Comparison of ENCODE assay signal across 29 cellular contexts in the genomic region with DNA sequence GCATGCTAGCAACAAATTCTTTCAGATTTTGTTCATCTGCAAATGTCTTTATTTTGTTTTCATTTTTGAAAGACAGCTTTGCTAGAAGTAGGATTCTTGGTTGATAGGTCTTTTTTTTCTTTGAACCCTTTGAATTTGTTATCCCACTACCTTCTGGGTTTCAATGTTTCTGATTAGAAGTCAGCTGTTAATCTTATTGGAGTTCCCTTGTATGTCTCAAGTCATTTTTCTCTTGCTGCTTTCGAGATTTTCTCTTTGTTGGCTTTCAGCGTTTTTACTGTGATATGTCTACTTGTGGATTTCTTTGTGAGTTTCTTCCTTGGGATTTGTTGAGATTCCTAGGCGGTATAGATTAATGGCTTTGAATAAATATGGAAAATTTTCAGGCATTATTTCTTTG. TPM values are rescaled to one million over a fixed set of nuclear protein-coding genes. Genes with fewer than 3 reads are reported as not detected.
"Had no signal": no experiment of that assay in that cellular context is flagged by ENCODE, and none has a peak within 500 bp of the region (broad histone marks: within the 10 kb centered on the region; RNA-seq: fewer than 3 reads in every experiment).

No MANE protein-coding gene starts in this region.

- H3K4me1 ChIP-seq: ascending aorta, body of pancreas, SJSA1 had no signal

- H3K27me3 ChIP-seq: ascending aorta, body of pancreas, SJSA1 had no signal

- H3K27ac ChIP-seq: ascending aorta, body of pancreas, SJSA1 had no signal

- H3K9me3 ChIP-seq: body of pancreas had no signal

- H3K36me3 ChIP-seq: ascending aorta, SJSA1 had no signal

- DNase-seq: activated CD4-positive, alpha-beta T cell treated with anti-CD3 and anti-CD28 coated beads for 48 hours; activated CD4-positive, alpha-beta T cell treated with anti-CD3 and anti-CD28 coated beads, Interleukin-2, amount 50 U/mL, for 4 hours; activated CD4-positive, CD25-positive, alpha-beta regulatory T cell treated with anti-CD3 and anti-CD28 coated beads, Interleukin-2, amount 50 U/mL, for 72 hours; activated CD8-positive, alpha-beta memory T cell treated with anti-CD3 and anti-CD28 coated beads, Interleukin-2, amount 50 U/mL, for 48 hours; activated CD8-positive, alpha-beta T cell treated with anti-CD3 and anti-CD28 coated beads, Interleukin-2, amount 10 ng/mL, durations not matched to agents 7 days and 5 days; activated T-cell treated with anti-CD3 and anti-CD28 coated beads, Interleukin-2, amount 50 U/mL, for 1 hour; amniotic stem cell; body of pancreas; central memory CD4-positive, alpha-beta T cell; KG1; NCI-H146; NCI-H187 treated with DMSO at 0.1 percent for 48 hours; NCI-H2081 treated with DMSO at 0.1 percent for 48 hours; NCI-H2171; NCI-H2227 treated with DMSO at 0.1 percent for 48 hours; NCI-H446 treated with DMSO at 0.1 percent for 48 hours; NCI-H524 treated with DMSO at 0.1 percent for 48 hours; NCI-H774; PC-3; SHP77 had no signal

- H3K4me3 Mint-ChIP-seq: activated CD8-positive, alpha-beta T cell treated with anti-CD3 and anti-CD28 coated beads, Interleukin-2, amount 10 ng/mL, durations not matched to agents 7 days and 5 days; activated naive CD4-positive, alpha-beta T cell treated with anti-CD3 and anti-CD28 coated beads, Interleukin-2, amount 50 U/mL, for 24 hours; T-helper 1 cell treated with Interleukin-12 subunit alpha and Interleukin-12 subunit beta and Interleukin-4 antibody, amounts not matched to agents 30 μg/mL and 1 μg/mL, for 36 hours had no signal

- FAIRE-seq: bronchial epithelial cell, RCC 7860 had no signal

- H3K4me3 ChIP-seq: ascending aorta, body of pancreas, SJSA1 had no signal

- H3K4me1 Mint-ChIP-seq: activated naive CD4-positive, alpha-beta T cell treated with anti-CD3 and anti-CD28 coated beads, Interleukin-2, amount 50 U/mL, for 24 hours had no signal

- ATAC-seq: activated CD8-positive, alpha-beta T cell treated with anti-CD3 and anti-CD28 coated beads, Interleukin-2, amount 10 ng/mL, durations not matched to agents 7 days and 5 days; body of pancreas; PC-3; SK-N-SH treated with all-trans-retinoic acid at 6 μM for 48 hours had no signal

- H3K27ac Mint-ChIP-seq: activated CD8-positive, alpha-beta T cell treated with anti-CD3 and anti-CD28 coated beads, Interleukin-2, amount 10 ng/mL, durations not matched to agents 7 days and 5 days; activated naive CD4-positive, alpha-beta T cell treated with anti-CD3 and anti-CD28 coated beads, Interleukin-2, amount 50 U/mL, for 24 hours; T-helper 1 cell treated with Interleukin-12 subunit alpha and Interleukin-12 subunit beta and Interleukin-4 antibody, amounts not matched to agents 30 μg/mL and 1 μg/mL, for 36 hours had no signal

RNA-seq across cellular contexts. Expression of gene MS4A8, which starts 27.2 kb away (rescaled TPM):
- total RNA-seq: activated CD8-positive, alpha-beta T cell treated with anti-CD3 and anti-CD28 coated beads, Interleukin-2, amount 10 ng/mL, durations not matched to agents 7 days and 5 days; ascending aorta; bronchial epithelial cell; chondrocyte; MCF 10A; PC-3; SJSA1 had no signal

RNA-seq across cellular contexts. Expression of gene MS4A18, which starts 52.3 kb away (rescaled TPM):
- total RNA-seq: activated CD8-positive, alpha-beta T cell treated with anti-CD3 and anti-CD28 coated beads, Interleukin-2, amount 10 ng/mL, durations not matched to agents 7 days and 5 days; ascending aorta; body of pancreas; bronchial epithelial cell; chondrocyte; MCF 10A; PC-3; SJSA1 had no signal
